23 cellular contexts compared by ENCODE assay signal in genomic region chr10:63618552-63618951, GRCh38.
"Had no signal": no experiment of that assay in that cellular context is flagged by ENCODE, and none has a peak within 500 bp of the region (broad histone marks: within the 10 kb centered on the region; RNA-seq: fewer than 3 reads in every experiment).

No MANE protein-coding gene starts in this region.

- ATAC-seq: Panc1, PC-3, Right ventricle myocardium inferior had no signal

- H3K9me3 ChIP-seq: SJSA1 had no signal

- H3K4me3 ChIP-seq: SJSA1, SK-N-MC had no signal

- H3K4me2 ChIP-seq: KMS-11 had no signal

- H3K36me3 ChIP-seq: SJSA1 had no signal

- DNase-seq: Kasumi-1, MV-4-11, NCI-H1048, NCI-H1105, NCI-H1417, NCI-H1436 treated with DMSO at 0.1 percent for 48 hours, NCI-H1694, NCI-H2029, NCI-H2081 treated with DMSO at 0.1 percent for 48 hours, NCI-H2171, NCI-H226, NCI-H446, NCI-H510A, NCI-H524 treated with DMSO at 0.1 percent for 48 hours, NCI-H69, NCI-H774, PC-3, SIG-M5 had no signal

- H3K4me1 ChIP-seq: SJSA1 had no signal

- H3K9ac ChIP-seq: KMS-11 had no signal

- H3K27ac ChIP-seq: KMS-11, SJSA1, SK-N-MC had no signal

- H3K27me3 ChIP-seq: SJSA1 had no signal
